21 cellular contexts compared by ENCODE assay signal in the genomic region with DNA sequence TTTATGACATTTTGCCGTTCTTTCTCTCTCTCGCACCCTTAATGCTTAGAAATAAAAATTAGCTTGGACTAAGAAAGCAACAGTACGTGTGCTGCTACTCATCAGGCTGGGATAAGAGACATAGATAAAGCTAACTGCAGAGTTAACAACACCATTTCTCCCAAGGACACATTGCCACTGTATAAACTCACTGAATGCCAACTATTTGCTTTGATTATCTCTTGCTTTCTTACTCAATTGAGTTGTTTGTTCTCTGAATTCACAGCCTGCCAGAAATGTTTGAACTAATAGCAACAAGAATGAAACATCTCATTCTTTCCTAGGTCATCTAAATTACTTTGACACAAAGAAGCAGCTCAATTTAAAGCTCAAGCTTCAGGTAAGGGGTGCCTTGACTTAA. TPM values are rescaled to one million over a fixed set of nuclear protein-coding genes. Genes with fewer than 3 reads are reported as not detected.
DNase-seq lines count a peak whose midpoint lies in the region; ATAC-seq, FAIRE-seq and TF ChIP-seq lines count a peak whose summit lies in the region.
"Had no signal": no experiment of that assay in that cellular context is flagged by ENCODE, and none has a peak within 500 bp of the region (broad histone marks: within the 10 kb centered on the region; RNA-seq: fewer than 3 reads in every experiment).

No MANE protein-coding gene starts in this region.

- H3K4me2 ChIP-seq in A549 (peak overlapping the region; percentile 11; the same call in 1 of the 3 replicates), MM.1S (ENCODE audit: low read depth, low read length) (no peak overlapping the region)

- no peaks in the 10 kb centered on the region for H4K20me1 ChIP-seq in MM.1S (ENCODE audit: insufficient read depth, low read length)

- H3K27ac ChIP-seq in A549, result no peak overlapping the region
- no peak overlapping the region for H3K27ac ChIP-seq in endodermal cell (ENCODE audit: low read depth, low read length)
- peak overlapping the region in 2 of 3 donors; percentile 71 to 73 for H3K27ac ChIP-seq in right lobe of liver
- no peak overlapping the region for H3K27ac ChIP-seq in MM.1S (ENCODE audit: low read length)
- H3K27ac ChIP-seq: C4-2B, Peyer's patch, SJSA1 had no signal

- no peak for TF ChIP-seq CTCF in A549 (IDR thresholded peaks at IDR 0.05)
- no peak for TF ChIP-seq CTCF in endodermal cell (conservative IDR thresholded peaks at IDR 0.05)
- no peak for TF ChIP-seq CTCF in right lobe of liver (IDR thresholded peaks at IDR 0.05)
- TF ChIP-seq CTCF in MM.1S (IDR thresholded peaks at IDR 0.05; ENCODE audit: low read length), result no peak

- H3K4me3 Mint-ChIP-seq in endodermal cell, result no peak overlapping the region

- H3K9me2 ChIP-seq in MM.1S (replicated peaks; ENCODE audit: insufficient read depth, low read length), result no peaks in the 10 kb centered on the region

- intact Hi-C loops in right lobe of liver (cut with DNase I), result loop anchor here in 1 of 2 donors (10.0 kb wide), 1 partner anchor 67 kb away; no protein-coding TSS in a partner anchor

- no peaks in the 10 kb centered on the region for H3K79me2 ChIP-seq in MM.1S (ENCODE audit: low read length)

- H3K9me3 ChIP-seq in A549 (no peaks in the 10 kb centered on the region), endodermal cell (ENCODE audit: control insufficient read depth, low read length) (no peaks in the 10 kb centered on the region), right lobe of liver (no peaks in the 10 kb centered on the region), MM.1S (replicated peaks; ENCODE audit: insufficient read depth, low read length) (no peaks in the 10 kb centered on the region)
- H3K9me3 ChIP-seq: MG63, Peyer's patch, SJSA1 had no signal

- CTCF ChIA-PET in A549 (lab: Yijun Ruan, JAX), result interaction anchor here (0.7 to 1.4 kb wide), 5 partner anchors 66 to 98 kb away, joined by 3 to 6 read pairs (median 5); no protein-coding TSS in a partner anchor

- H3K9me3 Mint-ChIP-seq in endodermal cell, result peaks cover 26% of the 10 kb centered on the region

- 64% methylated on average over 3 of the region's 3 CpGs for WGBS in A549 (ENCODE audit: missing lambda C conversion rate)
- WGBS in endodermal cell (ENCODE audit: insufficient coverage in 1 of 2, insufficient read length in 1 of 2), 2 experiments, result 37% methylated on average over 3 of the region's 3 CpGs; no CpG with 5 or more reads in 1 of the 2 experiments
- WGBS in right lobe of liver (ENCODE audit: insufficient coverage, low coverage, low lambda C conversion rate, missing lambda C conversion rate), result 38% methylated on average over 3 of the region's 3 CpGs

- no peak for TF ChIP-seq RAD21 in A549 (conservative IDR thresholded peaks at IDR 0.05 in 1 of 2, IDR thresholded peaks at IDR 0.05 in 1 of 2)

- peaks cover 10% of the 10 kb centered on the region; the same call in 1 of the 3 replicates for H3K4me1 ChIP-seq in A549
- no peaks in the 10 kb centered on the region for H3K4me1 ChIP-seq in endodermal cell (ENCODE audit: control insufficient read depth, insufficient read depth, low read length)
- peaks cover 0 to 8% (median 3%) of the 10 kb centered on the region in 4 donors for H3K4me1 ChIP-seq in right lobe of liver
- H3K4me1 ChIP-seq in MM.1S (ENCODE audit: low read length), result peaks cover 11% of the 10 kb centered on the region
- H3K4me1 ChIP-seq: Peyer's patch, SJSA1 had no signal

- H3K4me3 ChIP-seq in A549, result no peak overlapping the region
- no peak overlapping the region for H3K4me3 ChIP-seq in endodermal cell (ENCODE audit: low read length)
- H3K4me3 ChIP-seq in right lobe of liver, result no peak overlapping the region
- no peak overlapping the region for H3K4me3 ChIP-seq in MM.1S (ENCODE audit: low read length)
- H3K4me3 ChIP-seq: MG63, Peyer's patch, SJSA1 had no signal

- POLR2A ChIA-PET in A549 (lab: Yijun Ruan, JAX), result no interaction called here

- no peak for TF ChIP-seq EP300 in A549 (IDR thresholded peaks at IDR 0.05)

- H3K9ac ChIP-seq in endodermal cell (ENCODE audit: extremely low read depth, low read length, poor library complexity, severe bottlenecking) (no peak overlapping the region), MM.1S (ENCODE audit: low read length) (no peak overlapping the region)

- no peak overlapping the region for H2AFZ ChIP-seq in MM.1S (ENCODE audit: low read length)

- DNase-seq in A549 (ENCODE audit: low read depth in 1 of 2, low spot score in 1 of 2) (no peak), NCI-H146 treated with DMSO at 0.1 percent for 48 hours (lab: John Stamatoyannopoulos, UW; ENCODE audit: unreplicated experiment) (peak; percentile 14), endodermal cell (no peak), right lobe of liver (no peak), NCI-H1092 (lab: John Stamatoyannopoulos, UW) (no peak), MM.1S (no peak), RCC 7860 (ENCODE audit: low spot score) (no peak)
- DNase-seq: 8988T, EL, GF-D8, H7, MG63, NCI-H1048, NCI-H1436, NCI-H2081, NCI-H2171, Peyer's patch had no signal

- peaks cover 9% of the 10 kb centered on the region for H3K4me1 Mint-ChIP-seq in endodermal cell

- no peak for TF ChIP-seq POLR2A in A549 (IDR thresholded peaks at IDR 0.05; ENCODE audit: low read length)
- TF ChIP-seq POLR2A in right lobe of liver (IDR thresholded peaks at IDR 0.05), result no peak

- peak overlapping the region; percentile 35 for H3K27ac Mint-ChIP-seq in endodermal cell

- no peaks in the 10 kb centered on the region for H3K27me3 Mint-ChIP-seq in endodermal cell (ENCODE audit: insufficient read depth)

- peaks cover 2% of the 10 kb centered on the region for H3K36me3 Mint-ChIP-seq in endodermal cell (ENCODE audit: low read depth)

- no peaks in the 10 kb centered on the region for H3K27me3 ChIP-seq in endodermal cell (ENCODE audit: control insufficient read depth, insufficient read depth, low read length, poor library complexity, severe bottlenecking)
- H3K27me3 ChIP-seq in right lobe of liver, result no peaks in the 10 kb centered on the region
- peaks cover 14% of the 10 kb centered on the region; the same call in 1 of the 2 replicates for H3K27me3 ChIP-seq in MM.1S (replicated peaks; ENCODE audit: insufficient read depth, low read length)
- H3K27me3 ChIP-seq: MG63, Peyer's patch, SJSA1 had no signal

- H3K36me3 ChIP-seq in endodermal cell (ENCODE audit: control insufficient read depth, insufficient read depth, low read length) (no peaks in the 10 kb centered on the region), right lobe of liver (no peaks in the 10 kb centered on the region), MM.1S (replicated peaks; ENCODE audit: insufficient read depth, low read length) (no peaks in the 10 kb centered on the region)
- H3K36me3 ChIP-seq: MG63, Peyer's patch, SJSA1 had no signal

- H3F3A ChIP-seq in MM.1S (ENCODE audit: insufficient read depth, low read length), result no peaks in the 10 kb centered on the region

- ATAC-seq in A549 (no peak), right lobe of liver (peak; percentile 75 to 86 (median 78)), GM19023 (IDR thresholded peaks at IDR 0.05; ENCODE audit: unreplicated experiment) (no peak)

- no peak for FAIRE-seq in A549 (lab: Jason Lieb, UNC)
- FAIRE-seq in RCC 7860 (lab: Jason Lieb, UNC), result no peak
- FAIRE-seq: D721Med had no signal

TF ChIP-seq in A549, 52 proteins besides CTCF, POLR2A, EP300 and RAD21 (continues in another document):
- TF ChIP-seq HOXB5 (CRISPR knock-in tag; IDR thresholded peaks at IDR 0.05) (no peak), CHD2 (IDR thresholded peaks at IDR 0.05; ENCODE audit: low read length, partially characterized antibody) (no peak), EHMT2 (IDR thresholded peaks at IDR 0.05; ENCODE audit: low read depth) (no peak), RNF2 (IDR thresholded peaks at IDR 0.05; ENCODE audit: borderline replicate concordance, low read depth) (no peak), ZFP36 (IDR thresholded peaks at IDR 0.05; ENCODE audit: borderline replicate concordance, partially characterized antibody) (no peak), RFX5 (IDR thresholded peaks at IDR 0.05) (no peak), HEYL (CRISPR knock-in tag; IDR thresholded peaks at IDR 0.05) (no peak), KDM1A (IDR thresholded peaks at IDR 0.05; ENCODE audit: low read depth) (no peak), NFE2L2 (conservative IDR thresholded peaks at IDR 0.05; ENCODE audit: low read length) (no peak), FOXS1 (CRISPR knock-in tag; IDR thresholded peaks at IDR 0.05) (no peak), PHF8 (IDR thresholded peaks at IDR 0.05; ENCODE audit: borderline replicate concordance, low read depth) (no peak), HDAC2 (IDR thresholded peaks at IDR 0.05) (no peak)
- TF ChIP-seq, protein P1, sequence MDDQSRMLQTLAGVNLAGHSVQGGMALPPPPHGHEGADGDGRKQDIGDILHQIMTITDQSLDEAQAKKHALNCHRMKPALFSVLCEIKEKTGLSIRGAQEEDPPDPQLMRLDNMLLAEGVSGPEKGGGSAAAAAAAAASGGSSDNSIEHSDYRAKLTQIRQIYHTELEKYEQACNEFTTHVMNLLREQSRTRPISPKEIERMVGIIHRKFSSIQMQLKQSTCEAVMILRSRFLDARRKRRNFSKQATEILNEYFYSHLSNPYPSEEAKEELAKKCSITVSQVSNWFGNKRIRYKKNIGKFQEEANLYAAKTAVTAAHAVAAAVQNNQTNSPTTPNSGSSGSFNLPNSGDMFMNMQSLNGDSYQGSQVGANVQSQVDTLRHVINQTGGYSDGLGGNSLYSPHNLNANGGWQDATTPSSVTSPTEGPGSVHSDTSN (IDR thresholded peaks at IDR 0.05), result no peak

RNA-seq across cellular contexts. Expression of gene F8, which starts 34.6 kb away (rescaled TPM):
- polyA plus RNA-seq in A549 (2011; rRNA removed) (6.4 and 6.9 TPM in 2 replicates), A549 (2017; fragmentation: RNase III; extraction: RNeasy Plus Mini Kit Qiagen cat#74134 plus additional on column Dnase treatment) (4.3 to 6.1 TPM (median 4.7 TPM) in 3 replicates)
- 1.4 and 1.7 TPM in 2 replicates for polyA plus RNA-seq in A549 (2012; cell fraction: cytosol; rRNA removed)
- 0.62 and 0.71 TPM in 2 replicates for polyA plus RNA-seq in A549 (2012; cell fraction: nucleus; rRNA removed)
- 2.9 and 4.5 TPM in 2 replicates for polyA minus RNA-seq in A549 (2011; rRNA and poly(A)+ RNA removed)
- total RNA-seq in endodermal cell (1 to 10 TPM; 5.5 to 6.0 TPM), right lobe of liver (10 to 100 TPM; 19.4 to 36.2 (median 26.3) TPM)
- 1.3 TPM for polyA plus RNA-seq in endodermal cell (2013, experiment 1 of 2)
- 1.0 TPM for polyA plus RNA-seq in endodermal cell (2013, experiment 2 of 2)

RNA-seq across cellular contexts. Expression of gene FUNDC2, which starts 38.7 kb away (rescaled TPM):
- polyA plus RNA-seq in A549 (2011; rRNA removed) (159 and 190 TPM in 2 replicates), A549 (2017; fragmentation: RNase III; extraction: RNeasy Plus Mini Kit Qiagen cat#74134 plus additional on column Dnase treatment) (63.5 to 73.0 TPM (median 66.5 TPM) in 3 replicates)
- polyA plus RNA-seq in A549 (2012; cell fraction: cytosol; rRNA removed), result 69.8 and 74.5 TPM in 2 replicates
- 17.1 and 30.8 TPM in 2 replicates for polyA plus RNA-seq in A549 (2012; cell fraction: nucleus; rRNA removed)
- polyA minus RNA-seq in A549 (2011; rRNA and poly(A)+ RNA removed), result 41.3 and 45.5 TPM in 2 replicates
- total RNA-seq in endodermal cell (10 to 100 TPM; 68.3 to 71.4 TPM), right lobe of liver (10 to 100 TPM; 24.2 to 70.5 (median 39.7) TPM)
- polyA plus RNA-seq in endodermal cell (2013, experiment 1 of 2), result 105 TPM
- 98.9 TPM for polyA plus RNA-seq in endodermal cell (2013, experiment 2 of 2)

Comparison
In these comparisons a context has a peak if more than half of its experiments do, and no peak if none do; other contexts are left out.
1. ATAC-seq: peak in right lobe of liver (4 of 4); none in A549 (0 of 2) and GM19023 (single experiment).
2. H3K27ac ChIP-seq: peak in right lobe of liver (2 of 3); none in A549 (0 of 2), endodermal cell (single experiment) and MM.1S (single experiment).